ENCODE assay signal across 26 cellular contexts in genomic region chr1:95230256-95230655, GRCh38. TPM values are rescaled to one million over a fixed set of nuclear protein-coding genes. Genes with fewer than 3 reads are reported as not detected.
DNase-seq lines count a peak whose midpoint lies in the region; ATAC-seq, FAIRE-seq and TF ChIP-seq lines count a peak whose summit lies in the region.
"Had no signal": no experiment of that assay in that cellular context is flagged by ENCODE, and none has a peak within 500 bp of the region (broad histone marks: within the 10 kb centered on the region; RNA-seq: fewer than 3 reads in every experiment).

No MANE protein-coding gene starts in this region.

- H2AFZ ChIP-seq in HepG2 (ENCODE audit: low read length) (no peak overlapping the region), neuronal stem cell (ENCODE audit: low read length) (no peak overlapping the region)
- H2AFZ ChIP-seq: GM23338 had no signal

- no peaks in the 10 kb centered on the region for H4K20me1 ChIP-seq in HepG2 (ENCODE audit: insufficient read depth, low read length)

- no TSS peak for BruUV-seq in HepG2 (replicated peaks; lab: Mats Ljungman, UMichigan)

- H3K4me3 ChIP-seq in HepG2 (replicated peaks in 1 of 3; ENCODE audit: insufficient read depth in 1 of 3, low read depth in 2 of 3, low read length in 3 of 3) (no peak overlapping the region), right lobe of liver (no peak overlapping the region), body of pancreas (no peak overlapping the region), neuronal stem cell (ENCODE audit: low read length in 2 of 2) (no peak overlapping the region)
- H3K4me3 ChIP-seq: A549, GM23338, HAP-1 had no signal

- no peak overlapping the region for H2AK5ac ChIP-seq in neuronal stem cell (ENCODE audit: low read depth, low read length)

- H3K27me3 ChIP-seq in HepG2 (ENCODE audit: control insufficient read depth in 1 of 2, insufficient read depth in 2 of 2, low read length in 2 of 2) (no peaks in the 10 kb centered on the region; a peak in 1 of 5 replicates), right lobe of liver (no peaks in the 10 kb centered on the region), body of pancreas (no peaks in the 10 kb centered on the region), neuronal stem cell (ENCODE audit: control insufficient read depth in 3 of 3, insufficient read depth in 3 of 3, low read depth in 1 of 3, low read length in 3 of 3) (peaks cover 0 to 28% (median 0%) of the 10 kb centered on the region in 3 experiments)
- H3K27me3 ChIP-seq: BE2C had no signal

- H3K4me1 ChIP-seq in HepG2 (ENCODE audit: insufficient read depth, low read length), result peaks cover 54% of the 10 kb centered on the region
- H3K4me1 ChIP-seq in right lobe of liver, result peaks cover 0 to 15% (median 5%) of the 10 kb centered on the region in 4 donors
- H3K4me1 ChIP-seq in body of pancreas, result peaks cover 57% of the 10 kb centered on the region
- peaks cover 0 to 7% of the 10 kb centered on the region in 2 donors for H3K4me1 ChIP-seq in neuronal stem cell (ENCODE audit: control insufficient read depth in 2 of 2, insufficient read depth in 1 of 2, low read depth in 1 of 2, low read length in 2 of 2)
- H3K4me1 ChIP-seq: BE2C had no signal

- TF ChIP-seq EP300 in HepG2 (IDR thresholded peaks at IDR 0.05; ENCODE audit: low read depth in 2 of 2, low read length in 2 of 2) (no peak), HepG2 (CRISPR knock-in tag; IDR thresholded peaks at IDR 0.05; ENCODE audit: borderline replicate concordance) (no peak)

- no peak overlapping the region for H3K4ac ChIP-seq in neuronal stem cell (ENCODE audit: low read length)

- H3K36me3 ChIP-seq in HepG2 (replicated peaks in 1 of 2; ENCODE audit: control insufficient read depth in 1 of 2, insufficient read depth in 2 of 2, low read length in 2 of 2) (no peaks in the 10 kb centered on the region), right lobe of liver (no peaks in the 10 kb centered on the region), body of pancreas (replicated peaks in 1 of 2; ENCODE audit: insufficient read depth in 1 of 2, low read depth in 2 of 2) (no peaks in the 10 kb centered on the region), neuronal stem cell (replicated peaks in 1 of 2; ENCODE audit: control insufficient read depth in 2 of 2, insufficient read depth in 2 of 2, low read length in 2 of 2) (no peaks in the 10 kb centered on the region)
- H3K36me3 ChIP-seq: BE2C, HAP-1 had no signal

- H2BK120ac ChIP-seq in neuronal stem cell (ENCODE audit: low read depth, low read length), result no peak overlapping the region

- FAIRE-seq in HepG2 (lab: Jason Lieb, UNC), result no peak
- FAIRE-seq: A549, G401.6, GM12892 had no signal

- WGBS in HepG2 (ENCODE audit: low lambda C conversion rate), result 65% methylated on average over 2 of the region's 2 CpGs
- WGBS in right lobe of liver (ENCODE audit: insufficient coverage, low coverage, low lambda C conversion rate, missing lambda C conversion rate), result 80% methylated on average over 2 of the region's 2 CpGs
- 32 to 41% methylated on average over 2 of the region's 2 CpGs for WGBS in body of pancreas, 2 donors
- no CpG with 5 or more reads among the region's 2 CpGs for WGBS in neuronal stem cell (ENCODE audit: extremely low coverage in 2 of 2, insufficient read length in 2 of 2, insufficient replicate concordance in 1 of 2), 2 donors

- H3K27ac ChIP-seq in HepG2 (ENCODE audit: extremely low read length, insufficient read depth, low read length) (no peak overlapping the region), right lobe of liver (no peak overlapping the region), body of pancreas (peak overlapping the region; percentile 58 to 90 (median 61)), neuronal stem cell (replicated peaks; ENCODE audit: low read length) (no peak overlapping the region)
- H3K27ac ChIP-seq: HL-60, RWPE1 had no signal

- H3K18ac ChIP-seq in neuronal stem cell (ENCODE audit: low read length), result no peak overlapping the region

- H3K79me1 ChIP-seq in neuronal stem cell (ENCODE audit: low read depth, low read length), result no peaks in the 10 kb centered on the region

- intact Hi-C loops in HepG2 (cut with micrococcal nuclease; ENCODE audit: unreplicated experiment) (loop anchor here (5.0 kb wide), 2 partner anchors 63 to 303 kb away; partner anchors contain the start of gene CNN3), right lobe of liver (cut with DNase I) (no loop called here), body of pancreas (cut with DNase I) (no loop called here)

- no peak for DNase-seq in HepG2 (ENCODE audit: low spot score)
- DNase-seq in right lobe of liver, result no peak
- no peak for DNase-seq in body of pancreas
- DNase-seq in neuronal stem cell (ENCODE audit: low spot score), result no peak
- no peak for DNase-seq in NCI-H2081 treated with DMSO at 0.1 percent for 48 hours (lab: John Stamatoyannopoulos, UW)
- no peak for DNase-seq in DMS114 treated with DMSO at 0.1 percent for 48 hours (lab: John Stamatoyannopoulos, UW; ENCODE audit: unreplicated experiment)
- no peak for DNase-seq in NCI-H69 (lab: John Stamatoyannopoulos, UW)
- DNase-seq: BE2C, DMS153, KBM-7, MM.1S, NCI-H1048, NCI-H1417 treated with DMSO at 0.1 percent for 48 hours, NCI-H2029, NCI-H345, NCI-H526, SIG-M5 had no signal

- ATAC-seq in HepG2, result no peak
- no peak for ATAC-seq in right lobe of liver
- no peak for ATAC-seq in body of pancreas
- ATAC-seq: A549, GM23338, PC-3, SK-N-SH treated with all-trans-retinoic acid at 6 μM for 48 hours had no signal

- TF ChIP-seq POLR2A in HepG2 (IDR thresholded peaks at IDR 0.05; ENCODE audit: insufficient read depth in 1 of 2, low read depth in 2 of 2, low read length in 2 of 2), result no peak
- TF ChIP-seq POLR2A in right lobe of liver (IDR thresholded peaks at IDR 0.05), result no peak
- no peak for TF ChIP-seq POLR2A in body of pancreas (IDR thresholded peaks at IDR 0.05)

- H3K14ac ChIP-seq in neuronal stem cell (ENCODE audit: low read length), result no peak overlapping the region

- H2BK5ac ChIP-seq in neuronal stem cell (ENCODE audit: low read length), result no peak overlapping the region

- H3K9ac ChIP-seq in HepG2 (ENCODE audit: insufficient read depth, low read depth, low read length) (no peak overlapping the region), neuronal stem cell (ENCODE audit: low read depth, low read length, poor library complexity) (no peak overlapping the region)

- H3K4me2 ChIP-seq in HepG2 (ENCODE audit: low read depth, low read length), result 0 out of 2 replicates have a peak overlapping the region, but pooled peaks have one; percentile 13
- no peak overlapping the region for H3K4me2 ChIP-seq in neuronal stem cell (ENCODE audit: insufficient read depth, low read length, poor library complexity, severe bottlenecking)
- H3K4me2 ChIP-seq: A549, GM23338 had no signal

- TF ChIP-seq CTCF in HepG2 (CRISPR knock-in tag; IDR thresholded peaks at IDR 0.05) (no peak), right lobe of liver (IDR thresholded peaks at IDR 0.05) (no peak), body of pancreas (IDR thresholded peaks at IDR 0.05) (no peak)

- CTCF ChIA-PET in HepG2 (lab: Yijun Ruan, JAX; ENCODE audit: low intra/inter-chr PET ratio, low total read pairs), result no interaction called here

- peak overlapping the region; percentile 43 for H4K8ac ChIP-seq in neuronal stem cell (ENCODE audit: low read depth, low read length)

- no peak overlapping the region for H3K23ac ChIP-seq in neuronal stem cell (ENCODE audit: low read depth, low read length, poor library complexity)

- H4K91ac ChIP-seq in neuronal stem cell (ENCODE audit: low read depth, low read length, poor library complexity), result no peak overlapping the region

- in situ Hi-C loops in HepG2 (cut with HindIII; ENCODE audit: extremely low pct_ligation_motif_present, low pct_unique_long_range_greater_than_20kb), result loop anchor here (10.0 to 25.0 kb wide), 2 partner anchors 145 to 368 kb away; no protein-coding TSS in a partner anchor

- no peak overlapping the region for H2BK15ac ChIP-seq in neuronal stem cell (ENCODE audit: low read length)

- H3K79me2 ChIP-seq in HepG2 (ENCODE audit: insufficient read depth, low read length), result peaks cover 3% of the 10 kb centered on the region

- H2BK12ac ChIP-seq in neuronal stem cell (ENCODE audit: low read length), result no peak overlapping the region

- H3K9me3 ChIP-seq in HepG2 (ENCODE audit: low read length) (no peaks in the 10 kb centered on the region), right lobe of liver (no peaks in the 10 kb centered on the region), body of pancreas (no peaks in the 10 kb centered on the region), neuronal stem cell (replicated peaks in 1 of 2; ENCODE audit: control insufficient read depth in 2 of 2, insufficient read depth in 1 of 2, low read depth in 1 of 2, low read length in 2 of 2) (no peaks in the 10 kb centered on the region)
- H3K9me3 ChIP-seq: A549, BE2C, HAP-1 had no signal

- POLR2A ChIA-PET in HepG2 (lab: Yijun Ruan, JAX), result no interaction called here

- TF ChIP-seq RAD21 in HepG2 (CRISPR knock-in tag; IDR thresholded peaks at IDR 0.05), result no peak

RNA-seq across cellular contexts. Expression of gene RWDD3, which starts 3.8 kb away (rescaled TPM):
- total RNA-seq in HepG2 (2016; rRNA removed; fragmentation: Illumina TruSeq; extraction: Trizol) (21.2 and 22.7 TPM in 2 replicates), right lobe of liver (10 to 100 TPM in 2 of 6 experiments, 1 to 10 TPM in 4; 3.3 to 13.2 (median 8.0) TPM), body of pancreas (10 to 100 TPM; 13.5 to 20.8 TPM)
- 4.8 and 7.5 TPM in 2 replicates for total RNA-seq in HepG2 (2016; cell fraction: cytosol; rRNA removed; fragmentation: Illumina TruSeq; extraction: Trizol; ENCODE audit: low read depth)
- total RNA-seq in HepG2 (2016; cell fraction: insoluble cytoplasmic fraction; rRNA removed; fragmentation: Illumina TruSeq; extraction: Trizol), result 20.5 and 25.9 TPM in 2 replicates
- total RNA-seq in HepG2 (2016; cell fraction: membrane; rRNA removed; fragmentation: Illumina TruSeq; extraction: Trizol), result 15.8 and 16.6 TPM in 2 replicates
- total RNA-seq in HepG2 (2016; cell fraction: nucleus; rRNA removed; fragmentation: Illumina TruSeq; extraction: Trizol), result 26.9 and 28.8 TPM in 2 replicates
- polyA plus RNA-seq in HepG2 (2011; rRNA removed), result 16.2 and 18.3 TPM in 2 replicates
- polyA plus RNA-seq in HepG2 (2011; cell fraction: cytosol; rRNA removed), result 8.0 and 10.2 TPM in 2 replicates
- polyA plus RNA-seq in HepG2 (2011; cell fraction: nucleus; rRNA removed), result 17.2 and 19.7 TPM in 2 replicates
- 15.3 and 20.4 TPM in 2 replicates for polyA plus RNA-seq in HepG2 (2012)
- 7.6 and 10.7 TPM in 2 replicates for polyA plus RNA-seq in HepG2 (2016; cell fraction: cytosol; fragmentation: Illumina TruSeq; extraction: Trizol; ENCODE audit: low read depth)
- 23.8 and 27.0 TPM in 2 replicates for polyA plus RNA-seq in HepG2 (2016; cell fraction: insoluble cytoplasmic fraction; fragmentation: Illumina TruSeq; extraction: Trizol; ENCODE audit: low read depth)
- polyA plus RNA-seq in HepG2 (2016; cell fraction: membrane; fragmentation: Illumina TruSeq; extraction: Trizol; ENCODE audit: low read depth), result 13.8 and 14.0 TPM in 2 replicates
- 43.8 and 46.3 TPM in 2 replicates for polyA plus RNA-seq in HepG2 (2016; cell fraction: nucleus; fragmentation: Illumina TruSeq; extraction: Trizol; ENCODE audit: insufficient read depth, low read depth)
- polyA minus RNA-seq in HepG2 (2011; rRNA and poly(A)+ RNA removed; ENCODE audit: low replicate concordance), result 2.3 and 4.1 TPM in 2 replicates
- 3.7 and 4.5 TPM in 2 replicates for polyA minus RNA-seq in HepG2 (2011; cell fraction: cytosol; rRNA and poly(A)+ RNA removed)
- 17.4 and 24.0 TPM in 2 replicates for polyA minus RNA-seq in HepG2 (2011; cell fraction: nucleus; rRNA and poly(A)+ RNA removed)
- 31.5 TPM for polyA plus RNA-seq in neuronal stem cell (2013, experiment 1 of 2)
- polyA plus RNA-seq in neuronal stem cell (2013, experiment 2 of 2), result 35.7 TPM

Comparison
In these comparisons a context has a peak if more than half of its experiments do, and no peak if none do; other contexts are left out.
1. H3K27ac ChIP-seq: peak in body of pancreas (4 of 4); none in HepG2 (single experiment), right lobe of liver (0 of 3) and neuronal stem cell (single experiment).